8 cellular contexts compared by ENCODE assay signal in the genomic region with DNA sequence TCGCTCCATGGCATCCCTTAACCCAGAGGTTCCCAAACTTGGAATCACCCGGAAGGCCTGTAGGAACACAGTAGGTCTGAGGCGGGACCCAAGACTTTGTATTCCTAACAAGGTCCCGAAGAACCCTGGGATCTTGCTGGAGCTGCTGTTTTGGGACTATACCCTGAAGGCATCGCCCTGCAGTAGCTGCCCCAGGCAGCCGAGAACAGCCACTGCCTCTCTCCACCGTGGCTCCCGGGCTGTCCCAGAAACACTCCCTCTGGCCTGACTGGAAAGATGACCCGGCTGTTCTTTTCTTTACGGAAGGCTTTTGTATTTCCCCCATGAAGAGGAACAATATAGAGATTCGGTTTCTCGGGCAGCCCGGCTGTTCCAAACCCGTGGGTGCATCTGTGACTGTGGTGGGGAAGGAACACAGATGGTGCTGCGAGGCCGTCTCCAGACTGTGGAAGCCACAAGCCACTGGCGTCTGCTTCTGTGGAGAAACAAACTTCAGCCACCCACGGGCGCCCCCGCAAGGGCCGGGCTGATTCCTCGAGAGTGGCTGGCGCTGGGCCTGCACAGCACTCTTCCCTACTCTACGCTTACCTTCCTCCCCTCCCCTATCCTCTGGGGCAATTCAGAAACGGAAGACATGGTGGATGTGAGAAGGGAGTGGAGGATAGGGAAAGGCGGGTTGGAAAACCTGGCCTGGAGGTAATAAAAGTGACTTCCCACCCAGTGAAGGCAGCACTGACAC. TPM values are rescaled to one million over a fixed set of nuclear protein-coding genes. Genes with fewer than 3 reads are reported as not detected.
A peak's percentile ranks its signal among the peaks of the same experiment; 100 is the strongest.
DNase-seq lines count a peak whose midpoint lies in the region; ATAC-seq and TF ChIP-seq lines count a peak whose summit lies in the region.

No MANE protein-coding gene starts in this region.

- no peak for TF ChIP-seq RAD21 in HCT116 (IDR thresholded peaks at IDR 0.05; ENCODE audit: low read depth)

- POLR2A ChIA-PET in HCT116 (lab: Charles Lee) = no interaction called here

- no peak overlapping the region for H2AFZ ChIP-seq in HCT116 (ENCODE audit: low read depth, low read length, poor library complexity, severe bottlenecking)
- H2AFZ ChIP-seq in hepatocyte = peak overlapping the region; percentile 44

- ATAC-seq in HCT116 (peak; percentile 21; the same call in 1 of the 2 replicates), HG03457 (IDR thresholded peaks at IDR 0.05; ENCODE audit: unreplicated experiment) (no peak), GM19395 (IDR thresholded peaks at IDR 0.05; ENCODE audit: unreplicated experiment) (no peak)

- TF ChIP-seq POLR2A in HCT116 (IDR thresholded peaks at IDR 0.05; ENCODE audit: borderline replicate concordance, extremely low read depth, insufficient read depth, insufficient read length) = no peak

- H3K9me2 ChIP-seq in HCT116 (ENCODE audit: insufficient read depth) (no peaks in the 10 kb centered on the region), hepatocyte (replicated peaks; ENCODE audit: insufficient read depth) (no peaks in the 10 kb centered on the region)

- H4K20me1 ChIP-seq in HCT116 (ENCODE audit: insufficient read depth) (no peaks in the 10 kb centered on the region), hepatocyte (ENCODE audit: insufficient read depth, poor library complexity, severe bottlenecking) (no peaks in the 10 kb centered on the region)

- H3K27ac ChIP-seq in HCT116 (ENCODE audit: low read depth, low read length) (no peak overlapping the region), hepatocyte (no peak overlapping the region)

- H3K4me2 ChIP-seq in HCT116 (ENCODE audit: low read length) = no peak overlapping the region
- peak overlapping the region; percentile 60 for H3K4me2 ChIP-seq in hepatocyte

- RAD21 ChIA-PET in HCT116 (lab: Charles Lee; ENCODE audit: low non-redundant PET in 1 of 2, low total read pairs in 2 of 2, uncharacterized antibody in 2 of 2, unreplicated experiment in 2 of 2) = no interaction called here

- intact Hi-C loops in HCT116 (cut with micrococcal nuclease) = no loop called here

- 38% methylated on average over 26 of the region's 26 CpGs for WGBS in hepatocyte (ENCODE audit: low lambda C conversion rate, missing lambda C conversion rate)

- no peak for DNase-seq in HCT116 (ENCODE audit: low read depth, low spot score)
- peak; percentile 89 for DNase-seq in SK-N-DZ (ENCODE audit: low spot score)
- DNase-seq in hepatocyte (ENCODE audit: low spot score) = peak; percentile 30
- DNase-seq in stimulated activated CD8-positive, alpha-beta memory T cell treated with anti-CD3 and anti-CD28 coated beads, Interleukin-4, amount 100 ng/mL, for 48 hours = peak; percentile 26
- DNase-seq in OCI-M2 (lab: John Stamatoyannopoulos, UW; ENCODE audit: unreplicated experiment) = no peak
- no peak for DNase-seq in RKO (ENCODE audit: low spot score)

- BruUV-seq in HCT116 (replicated peaks; lab: Mats Ljungman, UMichigan) = no TSS peak

- CTCF ChIA-PET in HCT116 (lab: Charles Lee) = no interaction called here

- no peaks in the 10 kb centered on the region for H3K9me3 ChIP-seq in HCT116 (ENCODE audit: control insufficient read depth in 1 of 2, insufficient read depth in 1 of 2, low read depth in 1 of 2, low read length in 2 of 2)
- no peaks in the 10 kb centered on the region for H3K9me3 ChIP-seq in hepatocyte (ENCODE audit: low read depth)

- H3K9ac ChIP-seq in HCT116 (ENCODE audit: low read length) = no peak overlapping the region

- no peaks in the 10 kb centered on the region for H3K4me1 ChIP-seq in HCT116 (ENCODE audit: control insufficient read depth in 1 of 2, insufficient read depth in 2 of 2, low read length in 2 of 2)
- H3K4me1 ChIP-seq in hepatocyte (ENCODE audit: insufficient read depth) = peaks cover 4% of the 10 kb centered on the region

- no peaks in the 10 kb centered on the region for H3K27me3 ChIP-seq in HCT116 (ENCODE audit: insufficient read depth, low read length)
- no peaks in the 10 kb centered on the region for H3K27me3 ChIP-seq in hepatocyte

- H3K79me2 ChIP-seq in HCT116 (ENCODE audit: insufficient read depth, low read length) = no peaks in the 10 kb centered on the region
- H3K79me2 ChIP-seq in hepatocyte = no peaks in the 10 kb centered on the region

- TF ChIP-seq CTCF in HCT116 (IDR thresholded peaks at IDR 0.05 in 2 of 3, conservative IDR thresholded peaks at IDR 0.05 in 1 of 3; ENCODE audit: borderline replicate concordance in 1 of 3, insufficient read depth in 1 of 3, low read depth in 2 of 3, low read length in 2 of 3) = no peak
- TF ChIP-seq CTCF in hepatocyte (IDR thresholded peaks at IDR 0.05; ENCODE audit: poor library complexity) = no peak

- H3K4me3 ChIP-seq in HCT116 (replicated peaks in 1 of 2; ENCODE audit: low read depth in 1 of 2, low read length in 2 of 2) (no peak overlapping the region), hepatocyte (no peak overlapping the region)

- H3K36me3 ChIP-seq in HCT116 (ENCODE audit: control insufficient read depth in 1 of 2, insufficient read depth in 2 of 2, low read length in 2 of 2) (no peaks in the 10 kb centered on the region), hepatocyte (replicated peaks; ENCODE audit: insufficient read depth, low read depth) (no peaks in the 10 kb centered on the region)

TF ChIP-seq in HCT116, 20 proteins besides CTCF, POLR2A, EP300 and RAD21 (continues in another document):
- TF ChIP-seq ZNF274 (IDR thresholded peaks at IDR 0.05; ENCODE audit: low read depth, low read length) (no peak), FOSL1 (IDR thresholded peaks at IDR 0.05; ENCODE audit: low read depth) (no peak), SRF (IDR thresholded peaks at IDR 0.05; ENCODE audit: low read depth) (no peak), JUND (IDR thresholded peaks at IDR 0.05) (no peak), EZH2 (IDR thresholded peaks at IDR 0.05) (no peak), CEBPB (IDR thresholded peaks at IDR 0.05; ENCODE audit: low read depth) (no peak), YY1 (IDR thresholded peaks at IDR 0.05; ENCODE audit: extremely low read depth, insufficient replicate concordance, low read depth, low read length) (no peak), TCF7L2 (IDR thresholded peaks at IDR 0.05; ENCODE audit: borderline replicate concordance, extremely low read depth, insufficient read depth, insufficient read length) (no peak), SP1 (IDR thresholded peaks at IDR 0.05; ENCODE audit: low read depth) (no peak), SIN3A (IDR thresholded peaks at IDR 0.05; ENCODE audit: low read depth) (no peak), ELF1 (IDR thresholded peaks at IDR 0.05; ENCODE audit: borderline replicate concordance, low read depth) (no peak)
- TF ChIP-seq, protein P1, sequence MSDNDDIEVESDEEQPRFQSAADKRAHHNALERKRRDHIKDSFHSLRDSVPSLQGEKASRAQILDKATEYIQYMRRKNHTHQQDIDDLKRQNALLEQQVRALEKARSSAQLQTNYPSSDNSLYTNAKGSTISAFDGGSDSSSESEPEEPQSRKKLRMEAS (IDR thresholded peaks at IDR 0.05) = no peak
- TF ChIP-seq, protein P2, sequence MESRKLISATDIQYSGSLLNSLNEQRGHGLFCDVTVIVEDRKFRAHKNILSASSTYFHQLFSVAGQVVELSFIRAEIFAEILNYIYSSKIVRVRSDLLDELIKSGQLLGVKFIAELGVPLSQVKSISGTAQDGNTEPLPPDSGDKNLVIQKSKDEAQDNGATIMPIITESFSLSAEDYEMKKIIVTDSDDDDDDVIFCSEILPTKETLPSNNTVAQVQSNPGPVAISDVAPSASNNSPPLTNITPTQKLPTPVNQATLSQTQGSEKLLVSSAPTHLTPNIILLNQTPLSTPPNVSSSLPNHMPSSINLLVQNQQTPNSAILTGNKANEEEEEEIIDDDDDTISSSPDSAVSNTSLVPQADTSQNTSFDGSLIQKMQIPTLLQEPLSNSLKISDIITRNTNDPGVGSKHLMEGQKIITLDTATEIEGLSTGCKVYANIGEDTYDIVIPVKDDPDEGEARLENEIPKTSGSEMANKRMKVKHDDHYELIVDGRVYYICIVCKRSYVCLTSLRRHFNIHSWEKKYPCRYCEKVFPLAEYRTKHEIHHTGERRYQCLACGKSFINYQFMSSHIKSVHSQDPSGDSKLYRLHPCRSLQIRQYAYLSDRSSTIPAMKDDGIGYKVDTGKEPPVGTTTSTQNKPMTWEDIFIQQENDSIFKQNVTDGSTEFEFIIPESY (IDR thresholded peaks at IDR 0.05; ENCODE audit: extremely low read depth, insufficient replicate concordance, low read length) = no peak
- TF ChIP-seq, protein P3, sequence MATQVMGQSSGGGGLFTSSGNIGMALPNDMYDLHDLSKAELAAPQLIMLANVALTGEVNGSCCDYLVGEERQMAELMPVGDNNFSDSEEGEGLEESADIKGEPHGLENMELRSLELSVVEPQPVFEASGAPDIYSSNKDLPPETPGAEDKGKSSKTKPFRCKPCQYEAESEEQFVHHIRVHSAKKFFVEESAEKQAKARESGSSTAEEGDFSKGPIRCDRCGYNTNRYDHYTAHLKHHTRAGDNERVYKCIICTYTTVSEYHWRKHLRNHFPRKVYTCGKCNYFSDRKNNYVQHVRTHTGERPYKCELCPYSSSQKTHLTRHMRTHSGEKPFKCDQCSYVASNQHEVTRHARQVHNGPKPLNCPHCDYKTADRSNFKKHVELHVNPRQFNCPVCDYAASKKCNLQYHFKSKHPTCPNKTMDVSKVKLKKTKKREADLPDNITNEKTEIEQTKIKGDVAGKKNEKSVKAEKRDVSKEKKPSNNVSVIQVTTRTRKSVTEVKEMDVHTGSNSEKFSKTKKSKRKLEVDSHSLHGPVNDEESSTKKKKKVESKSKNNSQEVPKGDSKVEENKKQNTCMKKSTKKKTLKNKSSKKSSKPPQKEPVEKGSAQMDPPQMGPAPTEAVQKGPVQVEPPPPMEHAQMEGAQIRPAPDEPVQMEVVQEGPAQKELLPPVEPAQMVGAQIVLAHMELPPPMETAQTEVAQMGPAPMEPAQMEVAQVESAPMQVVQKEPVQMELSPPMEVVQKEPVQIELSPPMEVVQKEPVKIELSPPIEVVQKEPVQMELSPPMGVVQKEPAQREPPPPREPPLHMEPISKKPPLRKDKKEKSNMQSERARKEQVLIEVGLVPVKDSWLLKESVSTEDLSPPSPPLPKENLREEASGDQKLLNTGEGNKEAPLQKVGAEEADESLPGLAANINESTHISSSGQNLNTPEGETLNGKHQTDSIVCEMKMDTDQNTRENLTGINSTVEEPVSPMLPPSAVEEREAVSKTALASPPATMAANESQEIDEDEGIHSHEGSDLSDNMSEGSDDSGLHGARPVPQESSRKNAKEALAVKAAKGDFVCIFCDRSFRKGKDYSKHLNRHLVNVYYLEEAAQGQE (IDR thresholded peaks at IDR 0.05; ENCODE audit: low read depth) = no peak

RNA-seq across cellular contexts. Expression of a gene that starts 33.8 kb away (rescaled TPM):
- total RNA-seq in HCT116 (2021; ENCODE audit: unreplicated experiment) (5.7 TPM), hepatocyte (3.6 and 4.5 TPM in 2 replicates)
- 1.3 and 1.7 TPM in 2 replicates for polyA plus RNA-seq in HCT116 (2012)
- polyA plus RNA-seq in SK-N-DZ (2014; cell fraction: cytosol; rRNA removed) = 10.9 and 11.1 TPM in 2 replicates
- 21.4 and 28.4 TPM in 2 replicates for polyA plus RNA-seq in SK-N-DZ (2014; cell fraction: nucleus; rRNA removed)
- polyA plus RNA-seq in hepatocyte = 0.96 and 3.0 TPM in 2 replicates

RNA-seq across cellular contexts. Expression of a gene that starts 58.5 kb away (rescaled TPM):
- total RNA-seq in HCT116 (2021; ENCODE audit: unreplicated experiment) (19.0 TPM), hepatocyte (32.0 and 32.5 TPM in 2 replicates)
- 5.7 TPM in 2 replicates for polyA plus RNA-seq in HCT116 (2012)
- 14.7 and 24.0 TPM in 2 replicates for polyA plus RNA-seq in SK-N-DZ (2014; cell fraction: cytosol; rRNA removed)
- 12.8 and 19.0 TPM in 2 replicates for polyA plus RNA-seq in SK-N-DZ (2014; cell fraction: nucleus; rRNA removed)
- 9.9 and 14.4 TPM in 2 replicates for polyA plus RNA-seq in hepatocyte

Comparison
In these comparisons a context has a peak if more than half of its experiments do, and no peak if none do; other contexts are left out.
1. DNase-seq: peak in SK-N-DZ (single experiment), hepatocyte (single experiment) and stimulated activated CD8-positive, alpha-beta memory T cell treated with anti-CD3 and anti-CD28 coated beads, Interleukin-4, amount 100 ng/mL, for 48 hours (single experiment); none in HCT116 (single experiment), OCI-M2 (single experiment) and RKO (single experiment).